9 cellular contexts compared by ENCODE assay signal in the genomic region with DNA sequence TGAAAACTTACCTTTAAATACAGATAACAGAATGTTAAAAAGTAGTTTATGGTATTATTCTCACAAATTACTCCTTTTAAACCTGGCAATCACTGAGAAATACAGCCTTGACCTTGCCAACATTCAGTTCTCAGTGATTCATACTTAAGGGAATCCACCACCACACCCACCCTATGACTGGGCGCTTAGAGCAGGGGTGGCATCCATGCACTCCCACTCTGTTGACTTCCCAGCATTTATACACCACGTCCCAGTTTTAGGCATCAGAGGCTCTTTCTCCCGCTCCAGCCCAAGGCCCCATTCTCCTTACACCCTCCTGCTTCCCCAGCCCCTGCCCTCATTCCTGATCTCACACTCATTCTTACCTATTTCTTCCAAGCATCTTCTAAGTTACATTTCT. TPM values are rescaled to one million over a fixed set of nuclear protein-coding genes. Genes with fewer than 3 reads are reported as not detected.
DNase-seq lines count a peak whose midpoint lies in the region; ATAC-seq and TF ChIP-seq lines count a peak whose summit lies in the region.
"Had no signal": no experiment of that assay in that cellular context is flagged by ENCODE, and none has a peak within 500 bp of the region (broad histone marks: within the 10 kb centered on the region; RNA-seq: fewer than 3 reads in every experiment).

No MANE protein-coding gene starts in this region.

- H3K36me3 ChIP-seq in adipocyte (ENCODE audit: control insufficient read depth, insufficient read depth, low read length, severe bottlenecking) (peaks cover 6% of the 10 kb centered on the region), thoracic aorta (no peaks in the 10 kb centered on the region), testis (ENCODE audit: low read depth, missing control alignments) (no peaks in the 10 kb centered on the region)

- H3K27me3 ChIP-seq in adipocyte (replicated peaks; ENCODE audit: control insufficient read depth, insufficient read depth, low read length) (no peaks in the 10 kb centered on the region), thoracic aorta (replicated peaks; ENCODE audit: insufficient read depth) (no peaks in the 10 kb centered on the region), testis (no peaks in the 10 kb centered on the region)

- H3K27ac ChIP-seq in thoracic aorta (peak overlapping the region; percentile 88 to 91), testis (no peak overlapping the region)

- peak; percentile 66 for ATAC-seq in thoracic aorta (ENCODE audit: insufficient number of reproducible peaks, low FRiP score, low read depth)

- H3K4me3 ChIP-seq in adipocyte (ENCODE audit: low read length) (peak overlapping the region; percentile 38), thoracic aorta (no peak overlapping the region), testis (no peak overlapping the region)

- CTCF ChIA-PET in activated CD4-positive, alpha-beta memory T cell treated with anti-CD3 and anti-CD28 coated beads for 36 hours (lab: Charles Lee): no interaction called here
- CTCF ChIA-PET in activated CD4-positive, alpha-beta memory T cell treated with anti-CD3 and anti-CD28 coated beads, Interleukin-2, amount 10 ng/mL, durations not matched to agents 7 days and 5 days (lab: Charles Lee): no interaction called here

- POLR2A ChIA-PET in activated CD4-positive, alpha-beta memory T cell treated with anti-CD3 and anti-CD28 coated beads for 36 hours (lab: Charles Lee): no interaction called here
- POLR2A ChIA-PET in activated CD4-positive, alpha-beta memory T cell treated with anti-CD3 and anti-CD28 coated beads, Interleukin-2, amount 10 ng/mL, durations not matched to agents 7 days and 5 days (lab: Charles Lee): no interaction called here

- H3K4me1 Mint-ChIP-seq in activated CD4-positive, alpha-beta memory T cell treated with anti-CD3 and anti-CD28 coated beads for 36 hours (ENCODE audit: low read depth): peaks cover 31% of the 10 kb centered on the region
- peaks cover 9% of the 10 kb centered on the region for H3K4me1 Mint-ChIP-seq in activated CD4-positive, alpha-beta memory T cell treated with anti-CD3 and anti-CD28 coated beads, Interleukin-2, amount 10 ng/mL, durations not matched to agents 7 days and 5 days

- H3K4me1 ChIP-seq in adipocyte (ENCODE audit: control insufficient read depth, insufficient read depth, low read length) (peaks cover 93% of the 10 kb centered on the region), thoracic aorta (ENCODE audit: control insufficient read depth in 1 of 2, low read depth in 2 of 2) (peaks cover 66 to 83% of the 10 kb centered on the region in 2 donors), testis (peaks cover 7% of the 10 kb centered on the region)

- H3K36me3 Mint-ChIP-seq in activated CD4-positive, alpha-beta memory T cell treated with anti-CD3 and anti-CD28 coated beads for 36 hours: peaks cover 26% of the 10 kb centered on the region
- peaks cover 40% of the 10 kb centered on the region for H3K36me3 Mint-ChIP-seq in activated CD4-positive, alpha-beta memory T cell treated with anti-CD3 and anti-CD28 coated beads, Interleukin-2, amount 10 ng/mL, durations not matched to agents 7 days and 5 days (ENCODE audit: low read depth)

- no peak overlapping the region for H3K4me3 Mint-ChIP-seq in activated CD4-positive, alpha-beta memory T cell treated with anti-CD3 and anti-CD28 coated beads for 36 hours
- no peak overlapping the region for H3K4me3 Mint-ChIP-seq in activated CD4-positive, alpha-beta memory T cell treated with anti-CD3 and anti-CD28 coated beads, Interleukin-2, amount 10 ng/mL, durations not matched to agents 7 days and 5 days
- H3K4me3 Mint-ChIP-seq: B cell had no signal

- intact Hi-C loops in activated CD4-positive, alpha-beta memory T cell treated with anti-CD3 and anti-CD28 coated beads for 36 hours (cut with micrococcal nuclease): no loop called here
- intact Hi-C loops in testis (cut with DNase I; ENCODE audit: low total_unique reads): no loop called here

- no peak overlapping the region for H3K27ac Mint-ChIP-seq in activated CD4-positive, alpha-beta memory T cell treated with anti-CD3 and anti-CD28 coated beads for 36 hours
- H3K27ac Mint-ChIP-seq in activated CD4-positive, alpha-beta memory T cell treated with anti-CD3 and anti-CD28 coated beads, Interleukin-2, amount 10 ng/mL, durations not matched to agents 7 days and 5 days: no peak overlapping the region
- H3K27ac Mint-ChIP-seq: B cell had no signal

- H3K9me3 ChIP-seq in adipocyte (ENCODE audit: control insufficient read depth, low read length) (no peaks in the 10 kb centered on the region), thoracic aorta (no peaks in the 10 kb centered on the region), testis (no peaks in the 10 kb centered on the region)

- DNase-seq in activated CD4-positive, alpha-beta memory T cell treated with anti-CD3 and anti-CD28 coated beads for 36 hours: peak; percentile 35
- DNase-seq in activated CD4-positive, alpha-beta memory T cell treated with anti-CD3 and anti-CD28 coated beads, Interleukin-2, amount 10 ng/mL, durations not matched to agents 7 days and 5 days: no peak
- DNase-seq in adipocyte (ENCODE audit: low read depth) (peak; percentile 89), iris pigment epithelial cell (ENCODE audit: low read depth) (peak; percentile 84), thoracic aorta (ENCODE audit: low spot score) (peak; percentile 63), testis (no peak), DMS79 (lab: John Stamatoyannopoulos, UW) (no peak), NCI-H2227 treated with DMSO at 0.1 percent for 48 hours (lab: John Stamatoyannopoulos, UW) (no peak)

- TF ChIP-seq CTCF in thoracic aorta (IDR thresholded peaks at IDR 0.05) (no peak), testis (IDR thresholded peaks at IDR 0.05) (no peak)

- no peaks in the 10 kb centered on the region for H3K27me3 Mint-ChIP-seq in activated CD4-positive, alpha-beta memory T cell treated with anti-CD3 and anti-CD28 coated beads for 36 hours
- H3K27me3 Mint-ChIP-seq in activated CD4-positive, alpha-beta memory T cell treated with anti-CD3 and anti-CD28 coated beads, Interleukin-2, amount 10 ng/mL, durations not matched to agents 7 days and 5 days: no peaks in the 10 kb centered on the region
- H3K27me3 Mint-ChIP-seq: B cell had no signal

- no peaks in the 10 kb centered on the region for H3K9me3 Mint-ChIP-seq in activated CD4-positive, alpha-beta memory T cell treated with anti-CD3 and anti-CD28 coated beads for 36 hours
- no peaks in the 10 kb centered on the region for H3K9me3 Mint-ChIP-seq in activated CD4-positive, alpha-beta memory T cell treated with anti-CD3 and anti-CD28 coated beads, Interleukin-2, amount 10 ng/mL, durations not matched to agents 7 days and 5 days

- peak overlapping the region; percentile 92 for H3K9ac ChIP-seq in adipocyte (ENCODE audit: low read length)

- TF ChIP-seq POLR2A in testis (IDR thresholded peaks at IDR 0.05): no peak

- 69 to 83% methylated on average over 3 of the region's 3 CpGs for WGBS in testis, 2 donors

RNA-seq across cellular contexts. Expression of a gene that starts 16.3 kb away (rescaled TPM):
- 10 to 100 TPM; 42.0 to 43.2 TPM for total RNA-seq in activated CD4-positive, alpha-beta memory T cell treated with anti-CD3 and anti-CD28 coated beads for 36 hours
- 10 to 100 TPM; 25.2 to 29.6 TPM for total RNA-seq in activated CD4-positive, alpha-beta memory T cell treated with anti-CD3 and anti-CD28 coated beads, Interleukin-2, amount 10 ng/mL, durations not matched to agents 7 days and 5 days
- total RNA-seq in thoracic aorta (10 to 100 TPM; 11.8 to 32.2 TPM), testis (1 to 10 TPM; 8.5 to 9.4 TPM)
- polyA plus RNA-seq in testis (ENCODE audit: insufficient read depth, low read depth, low replicate concordance): 9.5 TPM

Comparison
In these comparisons a context has a peak if more than half of its experiments do, and no peak if none do; other contexts are left out.
1. DNase-seq: peak in activated CD4-positive, alpha-beta memory T cell treated with anti-CD3 and anti-CD28 coated beads for 36 hours (single experiment), adipocyte (single experiment), iris pigment epithelial cell (single experiment) and thoracic aorta (single experiment); none in activated CD4-positive, alpha-beta memory T cell treated with anti-CD3 and anti-CD28 coated beads, Interleukin-2, amount 10 ng/mL, durations not matched to agents 7 days and 5 days (single experiment), testis (single experiment), DMS79 (single experiment) and NCI-H2227 treated with DMSO at 0.1 percent for 48 hours (single experiment).
2. H3K27ac ChIP-seq: peak in thoracic aorta (2 of 2); none in testis (0 of 2).